ENCODE assay signal across 20 cellular contexts in genomic region chr14:105501504-105502291, GRCh38.
"Had no signal": no experiment of that assay in that cellular context is flagged by ENCODE, and none has a peak within 500 bp of the region (broad histone marks: within the 10 kb centered on the region; RNA-seq: fewer than 3 reads in every experiment).

No MANE protein-coding gene starts in this region.

- H3K4me3 ChIP-seq: ascending aorta, hepatocyte, ovary, psoas muscle, right atrium auricular region, tibial artery had no signal

- H3K27me3 Mint-ChIP-seq: activated CD4-positive, alpha-beta memory T cell treated with anti-CD3 and anti-CD28 coated beads for 36 hours; natural killer cell treated with Interleukin-12 subunit alpha and Interleukin-12 subunit beta and Interleukin-15 and Interleukin-18, amount 100 ng/mL, for 72 hours; stimulated activated naive CD8-positive, alpha-beta T cell treated with anti-CD3 and anti-CD28 coated beads, Interleukin-15, Interleukin-2, amounts not matched to agents 100 ng/mL and 50 ng/mL, for 24 hours had no signal

- H3K4me1 ChIP-seq: ascending aorta, psoas muscle, right atrium auricular region, tibial artery had no signal

- DNase-seq: activated CD4-positive, alpha-beta memory T cell treated with anti-CD3 and anti-CD28 coated beads for 36 hours; activated CD4-positive, alpha-beta T cell treated with anti-CD3 and anti-CD28 coated beads for 48 hours; activated CD4-positive, CD25-positive, alpha-beta regulatory T cell; activated gamma-delta T cell; activated naive CD4-positive, alpha-beta T cell treated with anti-CD3 and anti-CD28 coated beads, Interleukin-2, amount 50 U/mL, for 16 hours; brain microvascular endothelial cell; caudate nucleus; effector memory CD4-positive, alpha-beta T cell; foreskin melanocyte; ovary; stimulated activated CD4-positive, alpha-beta T cell treated with anti-CD3 and anti-CD28 coated beads, Interleukin-12 subunit alpha, Interleukin-12 subunit beta, amount 100 ng/mL, for 4 hours; stimulated activated CD4-positive, alpha-beta T cell treated with anti-CD3 and anti-CD28 coated beads, Interleukin-4, amount 100 ng/mL, for 4 hours had no signal

- H3K27ac Mint-ChIP-seq: activated CD4-positive, alpha-beta memory T cell treated with anti-CD3 and anti-CD28 coated beads for 36 hours; natural killer cell treated with Interleukin-12 subunit alpha and Interleukin-12 subunit beta and Interleukin-15 and Interleukin-18, amount 100 ng/mL, for 72 hours; stimulated activated naive CD8-positive, alpha-beta T cell treated with anti-CD3 and anti-CD28 coated beads, Interleukin-15, Interleukin-2, amounts not matched to agents 100 ng/mL and 50 ng/mL, for 24 hours; T-helper 1 cell treated with Interleukin-12 subunit alpha and Interleukin-12 subunit beta and Interleukin-4 antibody, amounts not matched to agents 30 μg/mL and 1 μg/mL, for 36 hours had no signal

- ATAC-seq: natural killer cell treated with Interleukin-12 subunit alpha and Interleukin-12 subunit beta and Interleukin-15 and Interleukin-18, amount 100 ng/mL, for 72 hours; psoas muscle had no signal

- H3K4me3 Mint-ChIP-seq: activated CD4-positive, alpha-beta memory T cell treated with anti-CD3 and anti-CD28 coated beads for 36 hours; natural killer cell treated with Interleukin-12 subunit alpha and Interleukin-12 subunit beta and Interleukin-15 and Interleukin-18, amount 100 ng/mL, for 72 hours; stimulated activated naive CD8-positive, alpha-beta T cell treated with anti-CD3 and anti-CD28 coated beads, Interleukin-15, Interleukin-2, amounts not matched to agents 100 ng/mL and 50 ng/mL, for 24 hours; T-helper 1 cell treated with Interleukin-12 subunit alpha and Interleukin-12 subunit beta and Interleukin-4 antibody, amounts not matched to agents 30 μg/mL and 1 μg/mL, for 36 hours had no signal

- H2AFZ ChIP-seq: hepatocyte had no signal

- H3K27me3 ChIP-seq: ascending aorta, brain microvascular endothelial cell, hepatocyte, ovary, right atrium auricular region, tibial artery had no signal

- H3K4me2 ChIP-seq: hepatocyte had no signal

- H3K36me3 Mint-ChIP-seq: activated CD4-positive, alpha-beta memory T cell treated with anti-CD3 and anti-CD28 coated beads for 36 hours; natural killer cell treated with Interleukin-12 subunit alpha and Interleukin-12 subunit beta and Interleukin-15 and Interleukin-18, amount 100 ng/mL, for 72 hours had no signal

- H3K36me3 ChIP-seq: brain microvascular endothelial cell, ovary, right atrium auricular region had no signal

- H3K27ac ChIP-seq: ascending aorta, brain microvascular endothelial cell, hepatocyte, ovary, psoas muscle, right atrium auricular region, tibial artery had no signal

- H3K9me3 ChIP-seq: ascending aorta, ovary, psoas muscle, right atrium auricular region, tibial artery had no signal

- H3K9me3 Mint-ChIP-seq: activated CD4-positive, alpha-beta memory T cell treated with anti-CD3 and anti-CD28 coated beads for 36 hours; natural killer cell treated with Interleukin-12 subunit alpha and Interleukin-12 subunit beta and Interleukin-15 and Interleukin-18, amount 100 ng/mL, for 72 hours; stimulated activated naive CD8-positive, alpha-beta T cell treated with anti-CD3 and anti-CD28 coated beads, Interleukin-15, Interleukin-2, amounts not matched to agents 100 ng/mL and 50 ng/mL, for 24 hours; T-helper 1 cell treated with Interleukin-12 subunit alpha and Interleukin-12 subunit beta and Interleukin-4 antibody, amounts not matched to agents 30 μg/mL and 1 μg/mL, for 36 hours had no signal

- H3K79me2 ChIP-seq: hepatocyte had no signal
